ENCODE assay signal across 13 cellular contexts in genomic region chr6:25486580-25486979, GRCh38.
DNase-seq lines count a peak whose midpoint lies in the region; ATAC-seq and TF ChIP-seq lines count a peak whose summit lies in the region.
"Had no signal": no experiment of that assay in that cellular context is flagged by ENCODE, and none has a peak within 500 bp of the region (broad histone marks: within the 10 kb centered on the region; RNA-seq: fewer than 3 reads in every experiment).

No MANE protein-coding gene starts in this region.

- no peaks in the 10 kb centered on the region for H3K27me3 Mint-ChIP-seq in activated T-helper 17 cell treated with anti-CD3 and anti-CD28 coated beads, Interleukin-2, amount 50 U/mL, for 72 hours
- H3K27me3 Mint-ChIP-seq: T-helper 17 cell had no signal

- H3K27me3 ChIP-seq in WERI-Rb-1 (ENCODE audit: insufficient read depth, low read depth, severe bottlenecking), result no peaks in the 10 kb centered on the region

- no peak overlapping the region for H3K4me3 Mint-ChIP-seq in activated T-helper 17 cell treated with anti-CD3 and anti-CD28 coated beads, Interleukin-2, amount 50 U/mL, for 72 hours
- H3K4me3 Mint-ChIP-seq: CD14-positive monocyte, T-helper 17 cell had no signal

- ATAC-seq in activated T-helper 17 cell treated with anti-CD3 and anti-CD28 coated beads, Interleukin-2, amount 50 U/mL, for 72 hours (replicated peaks), result no peak
- ATAC-seq in HG02938 (IDR thresholded peaks at IDR 0.05; ENCODE audit: unreplicated experiment), result no peak
- ATAC-seq: A549, Panc1, T-helper 17 cell had no signal

- peak overlapping the region; percentile 74 for H3K27ac ChIP-seq in WERI-Rb-1
- H3K27ac ChIP-seq: A549 had no signal

- H3K9me3 ChIP-seq in WERI-Rb-1 (ENCODE audit: severe bottlenecking), result no peaks in the 10 kb centered on the region
- H3K9me3 ChIP-seq: A549 had no signal

- DNase-seq in NCI-H2029 treated with DMSO at 0.1 percent for 48 hours (lab: John Stamatoyannopoulos, UW), result peak; percentile 55
- no peak for DNase-seq in NCI-H2029 (lab: John Stamatoyannopoulos, UW)
- DNase-seq in COR-L47 (lab: John Stamatoyannopoulos, UW), result peak; percentile 43
- DNase-seq in NCI-H345 treated with DMSO at 0.1 percent for 48 hours (lab: John Stamatoyannopoulos, UW; ENCODE audit: unreplicated experiment), result peak; percentile 86
- DNase-seq in WERI-Rb-1, result no peak
- DNase-seq in NCI-H446 treated with DMSO at 0.1 percent for 48 hours (lab: John Stamatoyannopoulos, UW), result no peak
- DNase-seq: GOT3, T-helper 17 cell had no signal

- H3K36me3 Mint-ChIP-seq in activated T-helper 17 cell treated with anti-CD3 and anti-CD28 coated beads, Interleukin-2, amount 50 U/mL, for 72 hours (ENCODE audit: low read depth), result no peaks in the 10 kb centered on the region
- H3K36me3 Mint-ChIP-seq: CD14-positive monocyte had no signal

- no peak overlapping the region for H3K27ac Mint-ChIP-seq in activated T-helper 17 cell treated with anti-CD3 and anti-CD28 coated beads, Interleukin-2, amount 50 U/mL, for 72 hours
- H3K27ac Mint-ChIP-seq: CD14-positive monocyte, T-helper 17 cell had no signal

- no peaks in the 10 kb centered on the region for H3K4me1 Mint-ChIP-seq in activated T-helper 17 cell treated with anti-CD3 and anti-CD28 coated beads, Interleukin-2, amount 50 U/mL, for 72 hours

- TF ChIP-seq CTCF in WERI-Rb-1 (IDR thresholded peaks at IDR 0.05; ENCODE audit: low read depth, low read length), result no peak

- no peaks in the 10 kb centered on the region for H3K36me3 ChIP-seq in WERI-Rb-1

- H3K9me3 Mint-ChIP-seq in activated T-helper 17 cell treated with anti-CD3 and anti-CD28 coated beads, Interleukin-2, amount 50 U/mL, for 72 hours, result no peaks in the 10 kb centered on the region
- H3K9me3 Mint-ChIP-seq: CD14-positive monocyte had no signal

- H3K4me3 ChIP-seq in WERI-Rb-1 (ENCODE audit: low read depth, low read length), result no peak overlapping the region
- H3K4me3 ChIP-seq: A549 had no signal

Comparison
In these comparisons a context has a peak if more than half of its experiments do, and no peak if none do; other contexts are left out.
1. DNase-seq: peak in NCI-H2029 treated with DMSO at 0.1 percent for 48 hours (single experiment), COR-L47 (single experiment) and NCI-H345 treated with DMSO at 0.1 percent for 48 hours (single experiment); none in NCI-H2029 (single experiment), WERI-Rb-1 (single experiment) and NCI-H446 treated with DMSO at 0.1 percent for 48 hours (single experiment).